In genomic region chr3:168269019-168269418, GRCh38 we compare ENCODE assay signal across 30 cellular contexts.
"Had no signal": no experiment of that assay in that cellular context is flagged by ENCODE, and none has a peak within 500 bp of the region (broad histone marks: within the 10 kb centered on the region; RNA-seq: fewer than 3 reads in every experiment).

No MANE protein-coding gene starts in this region.

- H3K27me3 ChIP-seq: adrenal gland, body of pancreas, colonic mucosa, esophagus squamous epithelium had no signal

- H3K27ac Mint-ChIP-seq: activated CD4-positive, alpha-beta memory T cell treated with anti-CD3 and anti-CD28 coated beads for 36 hours; activated CD4-positive, alpha-beta T cell treated with anti-CD3 and anti-CD28 coated beads for 36 hours; activated CD4-positive, alpha-beta T cell treated with anti-CD3 and anti-CD28 coated beads, Interleukin-2, amount 10 ng/mL, durations not matched to agents 24 days and 14 days; activated CD8-positive, alpha-beta memory T cell treated with anti-CD3 and anti-CD28 coated beads, Interleukin-2, amount 10 ng/mL, durations not matched to agents 7 days and 5 days; activated CD8-positive, alpha-beta T cell treated with anti-CD3 and anti-CD28 coated beads, Interleukin-2, amount 10 ng/mL, durations not matched to agents 7 days and 5 days; activated naive CD4-positive, alpha-beta T cell treated with anti-CD3 and anti-CD28 coated beads for 36 hours; activated naive CD4-positive, alpha-beta T cell treated with anti-CD3 and anti-CD28 coated beads, Interleukin-2, amount 50 U/mL, for 24 hours; activated naive CD8-positive, alpha-beta T cell treated with anti-CD3 and anti-CD28 coated beads for 36 hours; activated naive CD8-positive, alpha-beta T cell treated with anti-CD3 and anti-CD28 coated beads, Interleukin-2, amount 50 U/mL, for 24 hours; activated T-helper 1 cell treated with anti-CD3 and anti-CD28 coated beads, Interleukin-12 subunit alpha, Interleukin-12 subunit beta, Interleukin-2, Interleukin-4 antibody, amounts not matched to agents 30 ng/mL and 10 ng/mL and 1 ng/mL, durations not matched to agents 14 hours and 24 hours and 36 hours; activated T-helper 2 cell treated with anti-CD3 and anti-CD28 coated beads, Interferon-gamma antibody, Interleukin-2, Interleukin-4, amounts not matched to agents 10 μg/mL and 5 μg/mL and 100 μg/mL, durations not matched to agents 14 hours and 24 hours and 36 hours had no signal

- H3K4me1 Mint-ChIP-seq: activated CD4-positive, alpha-beta T cell treated with anti-CD3 and anti-CD28 coated beads for 36 hours; activated CD4-positive, alpha-beta T cell treated with anti-CD3 and anti-CD28 coated beads, Interleukin-2, amount 10 ng/mL, durations not matched to agents 24 days and 14 days; activated CD8-positive, alpha-beta memory T cell treated with anti-CD3 and anti-CD28 coated beads, Interleukin-2, amount 10 ng/mL, durations not matched to agents 7 days and 5 days; activated naive CD4-positive, alpha-beta T cell treated with anti-CD3 and anti-CD28 coated beads, Interleukin-2, amount 50 U/mL, for 24 hours; activated naive CD8-positive, alpha-beta T cell treated with anti-CD3 and anti-CD28 coated beads for 36 hours; activated naive CD8-positive, alpha-beta T cell treated with anti-CD3 and anti-CD28 coated beads, Interleukin-2, amount 50 U/mL, for 24 hours had no signal

- H3K4me3 ChIP-seq: adrenal gland, body of pancreas, colonic mucosa, esophagus squamous epithelium had no signal

- ATAC-seq: activated CD4-positive, alpha-beta T cell treated with anti-CD3 and anti-CD28 coated beads for 36 hours; activated CD8-positive, alpha-beta memory T cell treated with anti-CD3 and anti-CD28 coated beads, Interleukin-2, amount 10 ng/mL, durations not matched to agents 7 days and 5 days; activated CD8-positive, alpha-beta T cell treated with anti-CD3 and anti-CD28 coated beads, Interleukin-2, amount 10 ng/mL, durations not matched to agents 7 days and 5 days; activated naive CD8-positive, alpha-beta T cell treated with anti-CD3 and anti-CD28 coated beads, Interleukin-2, amount 50 U/mL, for 24 hours; body of pancreas had no signal

- H3K9me3 ChIP-seq: adrenal gland, body of pancreas, colonic mucosa, esophagus squamous epithelium had no signal

- H3K36me3 ChIP-seq: adrenal gland, colonic mucosa, esophagus squamous epithelium had no signal

- H3K36me3 Mint-ChIP-seq: activated CD4-positive, alpha-beta memory T cell treated with anti-CD3 and anti-CD28 coated beads for 36 hours; activated CD8-positive, alpha-beta memory T cell treated with anti-CD3 and anti-CD28 coated beads, Interleukin-2, amount 10 ng/mL, durations not matched to agents 7 days and 5 days; activated naive CD4-positive, alpha-beta T cell treated with anti-CD3 and anti-CD28 coated beads, Interleukin-2, amount 50 U/mL, for 24 hours; activated naive CD8-positive, alpha-beta T cell treated with anti-CD3 and anti-CD28 coated beads for 36 hours had no signal

- H3K4me1 ChIP-seq: adrenal gland, body of pancreas, colonic mucosa, esophagus squamous epithelium had no signal

- H3K27ac ChIP-seq: adrenal gland, body of pancreas, colonic mucosa, epithelial cell of prostate, esophagus squamous epithelium had no signal

- H3K9me3 Mint-ChIP-seq: activated CD4-positive, alpha-beta memory T cell treated with anti-CD3 and anti-CD28 coated beads for 36 hours; activated CD4-positive, alpha-beta T cell treated with anti-CD3 and anti-CD28 coated beads, Interleukin-2, amount 10 ng/mL, durations not matched to agents 24 days and 14 days; activated naive CD4-positive, alpha-beta T cell treated with anti-CD3 and anti-CD28 coated beads for 36 hours; activated naive CD4-positive, alpha-beta T cell treated with anti-CD3 and anti-CD28 coated beads, Interleukin-2, amount 50 U/mL, for 24 hours; activated naive CD8-positive, alpha-beta T cell treated with anti-CD3 and anti-CD28 coated beads, Interleukin-2, amount 50 U/mL, for 24 hours; activated T-helper 1 cell treated with anti-CD3 and anti-CD28 coated beads, Interleukin-12 subunit alpha, Interleukin-12 subunit beta, Interleukin-2, Interleukin-4 antibody, amounts not matched to agents 30 ng/mL and 10 ng/mL and 1 ng/mL, durations not matched to agents 14 hours and 24 hours and 36 hours; activated T-helper 2 cell treated with anti-CD3 and anti-CD28 coated beads, Interferon-gamma antibody, Interleukin-2, Interleukin-4, amounts not matched to agents 10 μg/mL and 5 μg/mL and 100 μg/mL, durations not matched to agents 14 hours and 24 hours and 36 hours had no signal

- H3K27me3 Mint-ChIP-seq: activated CD4-positive, alpha-beta memory T cell treated with anti-CD3 and anti-CD28 coated beads for 36 hours; activated CD4-positive, alpha-beta T cell treated with anti-CD3 and anti-CD28 coated beads for 36 hours; activated CD4-positive, alpha-beta T cell treated with anti-CD3 and anti-CD28 coated beads, Interleukin-2, amount 10 ng/mL, durations not matched to agents 24 days and 14 days; activated CD8-positive, alpha-beta memory T cell treated with anti-CD3 and anti-CD28 coated beads, Interleukin-2, amount 10 ng/mL, durations not matched to agents 7 days and 5 days; activated naive CD4-positive, alpha-beta T cell treated with anti-CD3 and anti-CD28 coated beads, Interleukin-2, amount 50 U/mL, for 24 hours; activated naive CD8-positive, alpha-beta T cell treated with anti-CD3 and anti-CD28 coated beads for 36 hours; activated naive CD8-positive, alpha-beta T cell treated with anti-CD3 and anti-CD28 coated beads, Interleukin-2, amount 50 U/mL, for 24 hours had no signal

- H3K4me3 Mint-ChIP-seq: activated CD4-positive, alpha-beta memory T cell treated with anti-CD3 and anti-CD28 coated beads for 36 hours; activated CD4-positive, alpha-beta T cell treated with anti-CD3 and anti-CD28 coated beads for 36 hours; activated CD4-positive, alpha-beta T cell treated with anti-CD3 and anti-CD28 coated beads, Interleukin-2, amount 10 ng/mL, durations not matched to agents 24 days and 14 days; activated CD8-positive, alpha-beta memory T cell treated with anti-CD3 and anti-CD28 coated beads, Interleukin-2, amount 10 ng/mL, durations not matched to agents 7 days and 5 days; activated CD8-positive, alpha-beta T cell treated with anti-CD3 and anti-CD28 coated beads, Interleukin-2, amount 10 ng/mL, durations not matched to agents 7 days and 5 days; activated naive CD4-positive, alpha-beta T cell treated with anti-CD3 and anti-CD28 coated beads for 36 hours; activated naive CD4-positive, alpha-beta T cell treated with anti-CD3 and anti-CD28 coated beads, Interleukin-2, amount 50 U/mL, for 24 hours; activated naive CD8-positive, alpha-beta T cell treated with anti-CD3 and anti-CD28 coated beads for 36 hours; activated naive CD8-positive, alpha-beta T cell treated with anti-CD3 and anti-CD28 coated beads, Interleukin-2, amount 50 U/mL, for 24 hours; activated T-helper 1 cell treated with anti-CD3 and anti-CD28 coated beads, Interleukin-12 subunit alpha, Interleukin-12 subunit beta, Interleukin-2, Interleukin-4 antibody, amounts not matched to agents 30 ng/mL and 10 ng/mL and 1 ng/mL, durations not matched to agents 14 hours and 24 hours and 36 hours had no signal

- DNase-seq: activated CD4-positive, alpha-beta memory T cell treated with anti-CD3 and anti-CD28 coated beads for 36 hours; activated CD4-positive, alpha-beta T cell treated with anti-CD3 and anti-CD28 coated beads for 36 hours; activated CD4-positive, alpha-beta T cell treated with anti-CD3 and anti-CD28 coated beads, Interleukin-2, amount 10 ng/mL, durations not matched to agents 24 days and 14 days; activated CD4-positive, CD25-positive, alpha-beta regulatory T cell; activated CD4-positive, CD25-positive, alpha-beta regulatory T cell treated with anti-CD3 and anti-CD28 coated beads, Interleukin-2, amount 50 U/mL, for 72 hours; activated CD8-positive, alpha-beta memory T cell treated with anti-CD3 and anti-CD28 coated beads, Interleukin-2, amount 10 ng/mL, durations not matched to agents 7 days and 5 days; activated CD8-positive, alpha-beta memory T cell treated with anti-CD3 and anti-CD28 coated beads, Interleukin-2, amount 50 U/mL, for 4 hours; activated CD8-positive, alpha-beta T cell treated with anti-CD3 and anti-CD28 coated beads, Interleukin-2, amount 10 ng/mL, durations not matched to agents 7 days and 5 days; activated effector memory CD4-positive, alpha-beta T cell treated with anti-CD3 and anti-CD28 coated beads, Interleukin-2, amount 50 U/mL, for 16 hours; activated naive CD4-positive, alpha-beta T cell treated with anti-CD3 and anti-CD28 coated beads for 36 hours; activated naive CD8-positive, alpha-beta T cell treated with anti-CD3 and anti-CD28 coated beads for 36 hours; activated naive CD8-positive, alpha-beta T cell treated with anti-CD3 and anti-CD28 coated beads, Interleukin-2, amount 50 U/mL, for 24 hours; activated T-cell treated with anti-CD3 and anti-CD28 coated beads, Interleukin-2, amount 50 U/mL, for 1 hour; activated T-cell treated with anti-CD3 and anti-CD28 coated beads, Interleukin-2, amount 50 U/mL, for 48 hours; adrenal gland; amygdala; aorta; body of pancreas; central memory CD4-positive, alpha-beta T cell; cerebellar nuclear complex; colonic mucosa; effector CD8-positive, alpha-beta T cell; esophagus squamous epithelium; foreskin fibroblast; head of caudate nucleus; T-helper 2 cell had no signal
